10 cellular contexts compared by ENCODE assay signal in the genomic region with DNA sequence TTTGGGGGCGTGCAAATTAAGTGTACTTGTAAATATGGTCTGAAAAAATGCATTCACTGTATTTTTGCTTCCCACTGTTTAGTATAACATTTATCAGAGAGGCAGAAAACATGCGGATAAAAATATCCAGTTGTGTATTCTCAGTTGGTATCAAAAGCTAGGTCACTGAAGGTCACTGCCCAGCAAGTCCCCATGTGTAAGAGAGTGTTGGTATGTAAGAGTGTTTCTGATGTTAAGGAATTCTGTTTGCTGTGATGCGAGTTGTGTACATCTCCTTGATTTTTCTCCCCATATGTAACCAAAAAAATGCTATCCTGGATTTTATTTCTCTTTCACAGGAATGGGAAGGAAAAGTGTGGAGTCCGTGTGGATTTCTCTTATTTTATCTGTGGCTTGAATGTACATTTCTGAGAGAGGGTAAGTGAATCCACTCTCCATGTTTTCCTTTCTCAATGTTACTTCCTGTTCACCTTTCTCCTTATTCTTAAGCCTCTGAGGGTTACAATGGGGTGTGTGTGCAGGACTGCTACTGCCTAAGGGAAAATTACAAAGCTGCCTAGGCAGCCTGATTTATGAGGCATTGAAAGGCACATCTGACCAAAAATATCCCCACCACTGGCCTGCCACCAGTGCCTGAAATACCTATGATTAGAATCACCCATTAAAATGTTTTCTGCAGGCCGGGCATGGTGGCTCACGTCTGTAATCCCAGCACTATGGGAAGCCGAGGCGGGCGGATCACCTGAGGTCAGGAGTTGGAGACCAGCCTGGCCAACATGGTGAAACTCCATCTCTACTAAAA.
DNase-seq lines count a peak whose midpoint lies in the region; ATAC-seq, FAIRE-seq and TF ChIP-seq lines count a peak whose summit lies in the region.
"Had no signal": no experiment of that assay in that cellular context is flagged by ENCODE, and none has a peak within 500 bp of the region (broad histone marks: within the 10 kb centered on the region; RNA-seq: fewer than 3 reads in every experiment).

No MANE protein-coding gene starts in this region.

- no peaks in the 10 kb centered on the region for H3K36me3 ChIP-seq in GM23338 (ENCODE audit: insufficient read depth)
- H3K36me3 ChIP-seq in SJCRH30 = no peaks in the 10 kb centered on the region
- H3K36me3 ChIP-seq in prostate gland = no peaks in the 10 kb centered on the region
- H3K36me3 ChIP-seq: neutrophil had no signal

- H3K9me3 ChIP-seq in SJCRH30 (replicated peaks) = no peaks in the 10 kb centered on the region
- H3K9me3 ChIP-seq in prostate gland = no peaks in the 10 kb centered on the region
- no peaks in the 10 kb centered on the region for H3K9me3 ChIP-seq in T-helper 17 cell (ENCODE audit: control insufficient read depth, low read length, poor library complexity, severe bottlenecking)
- H3K9me3 ChIP-seq: neutrophil had no signal

- 0 out of 2 replicates have a peak overlapping the region, but pooled peaks have one; percentile 78 for H3K27ac Mint-ChIP-seq in GM23338
- H3K27ac Mint-ChIP-seq in T-helper 17 cell = no peak overlapping the region

- H3K4me1 ChIP-seq in GM23338 (ENCODE audit: insufficient read depth) = peaks cover 2% of the 10 kb centered on the region
- peaks cover 5% of the 10 kb centered on the region for H3K4me1 ChIP-seq in SJCRH30
- H3K4me1 ChIP-seq in prostate gland (replicated peaks) = no peaks in the 10 kb centered on the region

- no peaks in the 10 kb centered on the region for H3K4me1 Mint-ChIP-seq in GM23338
- H3K4me1 Mint-ChIP-seq in T-helper 17 cell = no peaks in the 10 kb centered on the region

- no peaks in the 10 kb centered on the region for H3K79me2 ChIP-seq in GM23338 (replicated peaks; ENCODE audit: insufficient read depth)

- H4K20me1 ChIP-seq in GM23338 (replicated peaks; ENCODE audit: insufficient read depth) = no peaks in the 10 kb centered on the region; the same call in 1 of the 2 replicates

- H3K36me3 Mint-ChIP-seq in GM23338 (ENCODE audit: low read depth) (peaks cover 13% of the 10 kb centered on the region), T-helper 17 cell (ENCODE audit: low read depth) (no peaks in the 10 kb centered on the region)

- H3F3A ChIP-seq in GM23338 (replicated peaks; ENCODE audit: low read depth) = no peaks in the 10 kb centered on the region

- TF ChIP-seq CTCF in GM23338 (conservative IDR thresholded peaks at IDR 0.05; ENCODE audit: low read depth in 2 of 2) (no peak), foreskin fibroblast (IDR thresholded peaks at IDR 0.05; ENCODE audit: low read depth, low read length) (no peak), prostate gland (IDR thresholded peaks at IDR 0.05) (no peak)

- H3K4me2 ChIP-seq in GM23338 = no peak overlapping the region

- no peak for DNase-seq in GM23338 (ENCODE audit: low spot score)
- DNase-seq in SJCRH30 = peak; percentile 44 to 69
- peak; percentile 81 to 91 for DNase-seq in foreskin fibroblast
- peak; percentile 79 for DNase-seq in prostate gland (ENCODE audit: low spot score)
- no peak for DNase-seq in T-helper 17 cell
- DNase-seq in RKO (ENCODE audit: low spot score) = no peak
- no peak for DNase-seq in RCC 7860 (ENCODE audit: low spot score)
- DNase-seq: activated CD4-positive, alpha-beta T cell treated with anti-CD3 and anti-CD28 coated beads for 48 hours had no signal

- intact Hi-C loops in prostate gland (cut with DNase I) = no loop called here

- no peaks in the 10 kb centered on the region for H3K9me3 Mint-ChIP-seq in GM23338

- no peak overlapping the region for H3K4me3 Mint-ChIP-seq in GM23338
- no peak overlapping the region for H3K4me3 Mint-ChIP-seq in T-helper 17 cell

- TF ChIP-seq POLR2A in prostate gland (IDR thresholded peaks at IDR 0.05) = no peak

- ATAC-seq in GM23338 = no peak
- ATAC-seq in T-helper 17 cell = no peak
- no peak for ATAC-seq in GM18511 (IDR thresholded peaks at IDR 0.05; ENCODE audit: unreplicated experiment)

- no peak overlapping the region for H2AFZ ChIP-seq in GM23338

- H3K27me3 ChIP-seq in GM23338 (ENCODE audit: insufficient read depth) = no peaks in the 10 kb centered on the region
- no peaks in the 10 kb centered on the region for H3K27me3 ChIP-seq in SJCRH30
- H3K27me3 ChIP-seq in prostate gland (replicated peaks; ENCODE audit: insufficient read depth) = no peaks in the 10 kb centered on the region

- H3K4me3 ChIP-seq in GM23338 = no peak overlapping the region
- H3K4me3 ChIP-seq in SJCRH30 = no peak overlapping the region
- H3K4me3 ChIP-seq in foreskin fibroblast (ENCODE audit: low read depth in 1 of 2, low read length in 2 of 2) = no peak overlapping the region
- no peak overlapping the region for H3K4me3 ChIP-seq in prostate gland

- 39% methylated on average over 9 of the region's 9 CpGs for WGBS in prostate gland

- H3K27ac ChIP-seq in GM23338 (ENCODE audit: low read depth) (no peak overlapping the region; the same call in 1 of the 2 replicates), SJCRH30 (peak overlapping the region; percentile 16; the same call in 1 of the 2 replicates), prostate gland (peak overlapping the region in 1 of 2 donors; percentile 43)
- H3K27ac ChIP-seq: neutrophil had no signal

- no peak for FAIRE-seq in RCC 7860 (lab: Jason Lieb, UNC)

- H3K27me3 Mint-ChIP-seq in GM23338 (ENCODE audit: insufficient read depth, low read depth, poor library complexity) (peaks cover 3% of the 10 kb centered on the region), T-helper 17 cell (peaks cover 28% of the 10 kb centered on the region)

- H3K9me2 ChIP-seq in GM23338 (ENCODE audit: insufficient read depth) = no peaks in the 10 kb centered on the region; the same call in 1 of the 2 replicates

TF ChIP-seq in GM23338, 12 proteins besides CTCF, POLR2A, EP300 and RAD21:
- TF ChIP-seq, protein P1, sequence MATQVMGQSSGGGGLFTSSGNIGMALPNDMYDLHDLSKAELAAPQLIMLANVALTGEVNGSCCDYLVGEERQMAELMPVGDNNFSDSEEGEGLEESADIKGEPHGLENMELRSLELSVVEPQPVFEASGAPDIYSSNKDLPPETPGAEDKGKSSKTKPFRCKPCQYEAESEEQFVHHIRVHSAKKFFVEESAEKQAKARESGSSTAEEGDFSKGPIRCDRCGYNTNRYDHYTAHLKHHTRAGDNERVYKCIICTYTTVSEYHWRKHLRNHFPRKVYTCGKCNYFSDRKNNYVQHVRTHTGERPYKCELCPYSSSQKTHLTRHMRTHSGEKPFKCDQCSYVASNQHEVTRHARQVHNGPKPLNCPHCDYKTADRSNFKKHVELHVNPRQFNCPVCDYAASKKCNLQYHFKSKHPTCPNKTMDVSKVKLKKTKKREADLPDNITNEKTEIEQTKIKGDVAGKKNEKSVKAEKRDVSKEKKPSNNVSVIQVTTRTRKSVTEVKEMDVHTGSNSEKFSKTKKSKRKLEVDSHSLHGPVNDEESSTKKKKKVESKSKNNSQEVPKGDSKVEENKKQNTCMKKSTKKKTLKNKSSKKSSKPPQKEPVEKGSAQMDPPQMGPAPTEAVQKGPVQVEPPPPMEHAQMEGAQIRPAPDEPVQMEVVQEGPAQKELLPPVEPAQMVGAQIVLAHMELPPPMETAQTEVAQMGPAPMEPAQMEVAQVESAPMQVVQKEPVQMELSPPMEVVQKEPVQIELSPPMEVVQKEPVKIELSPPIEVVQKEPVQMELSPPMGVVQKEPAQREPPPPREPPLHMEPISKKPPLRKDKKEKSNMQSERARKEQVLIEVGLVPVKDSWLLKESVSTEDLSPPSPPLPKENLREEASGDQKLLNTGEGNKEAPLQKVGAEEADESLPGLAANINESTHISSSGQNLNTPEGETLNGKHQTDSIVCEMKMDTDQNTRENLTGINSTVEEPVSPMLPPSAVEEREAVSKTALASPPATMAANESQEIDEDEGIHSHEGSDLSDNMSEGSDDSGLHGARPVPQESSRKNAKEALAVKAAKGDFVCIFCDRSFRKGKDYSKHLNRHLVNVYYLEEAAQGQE (IDR thresholded peaks at IDR 0.05; ENCODE audit: unreplicated experiment) = no peak
- no peak for TF ChIP-seq NANOG (IDR thresholded peaks at IDR 0.05; ENCODE audit: borderline replicate concordance)

Comparison
In these comparisons a context has a peak if more than half of its experiments do, and no peak if none do; other contexts are left out.
1. DNase-seq: peak in SJCRH30 (2 of 2), foreskin fibroblast (2 of 2) and prostate gland (single experiment); none in GM23338 (single experiment), T-helper 17 cell (0 of 3), RKO (single experiment) and RCC 7860 (single experiment).